Comparison of ENCODE assay signal across 8 cellular contexts in genomic region chr5:176610430-176610763, GRCh38. TPM values are rescaled to one million over a fixed set of nuclear protein-coding genes. Genes with fewer than 3 reads are reported as not detected.
A peak's percentile ranks its signal among the peaks of the same experiment; 100 is the strongest.
DNase-seq lines count a peak whose midpoint lies in the region; ATAC-seq and TF ChIP-seq lines count a peak whose summit lies in the region.

No MANE protein-coding gene starts in this region.

- no peak overlapping the region for H3K27ac Mint-ChIP-seq in activated naive CD8-positive, alpha-beta T cell treated with anti-CD3 and anti-CD28 coated beads, Interleukin-2, amount 10 ng/mL, durations not matched to agents 7 days and 5 days

- peak overlapping the region; percentile 60 for H3K4me3 ChIP-seq in lung

- ATAC-seq in HG03064 (IDR thresholded peaks at IDR 0.05; ENCODE audit: low read depth, unreplicated experiment) (peak; percentile 24), lung (ENCODE audit: insufficient read depth, low FRiP score) (no peak)
- no peak for ATAC-seq in activated naive CD8-positive, alpha-beta T cell treated with anti-CD3 and anti-CD28 coated beads, Interleukin-2, amount 10 ng/mL, durations not matched to agents 7 days and 5 days (ENCODE audit: low read depth)

- peaks cover 8% of the 10 kb centered on the region for H3K4me1 Mint-ChIP-seq in activated naive CD8-positive, alpha-beta T cell treated with anti-CD3 and anti-CD28 coated beads, Interleukin-2, amount 10 ng/mL, durations not matched to agents 7 days and 5 days

- H3K4me3 Mint-ChIP-seq in activated naive CD8-positive, alpha-beta T cell treated with anti-CD3 and anti-CD28 coated beads, Interleukin-2, amount 10 ng/mL, durations not matched to agents 7 days and 5 days = peak overlapping the region; percentile 68

- H3K27me3 ChIP-seq in lung (ENCODE audit: control insufficient read depth, insufficient read depth) = no peaks in the 10 kb centered on the region

- peaks cover 0 to 5% of the 10 kb centered on the region in 2 donors for H3K9me3 ChIP-seq in lung (ENCODE audit: control insufficient read depth in 2 of 2, insufficient read depth in 1 of 2, low read length in 1 of 2)

- 3 to 4% methylated on average over 21 to 31 of the region's 31 CpGs for WGBS in lung, 2 donors

- no peaks in the 10 kb centered on the region for H3K36me3 Mint-ChIP-seq in activated naive CD8-positive, alpha-beta T cell treated with anti-CD3 and anti-CD28 coated beads, Interleukin-2, amount 10 ng/mL, durations not matched to agents 7 days and 5 days

- no peak for TF ChIP-seq CTCF in lung (IDR thresholded peaks at IDR 0.05; ENCODE audit: control extremely low read depth, extremely low read depth)

- H3K36me3 ChIP-seq in lung (ENCODE audit: control insufficient read depth in 2 of 2, insufficient read depth in 2 of 2, low read length in 2 of 2) = no peaks in the 10 kb centered on the region

- no peaks in the 10 kb centered on the region for H3K9me3 Mint-ChIP-seq in activated naive CD8-positive, alpha-beta T cell treated with anti-CD3 and anti-CD28 coated beads, Interleukin-2, amount 10 ng/mL, durations not matched to agents 7 days and 5 days

- H3K4me1 ChIP-seq in lung (ENCODE audit: control insufficient read depth in 2 of 2, insufficient read depth in 2 of 2, low read length in 2 of 2) = peaks cover 0 to 8% of the 10 kb centered on the region in 2 donors

- peaks cover 36% of the 10 kb centered on the region for H3K27me3 Mint-ChIP-seq in activated naive CD8-positive, alpha-beta T cell treated with anti-CD3 and anti-CD28 coated beads, Interleukin-2, amount 10 ng/mL, durations not matched to agents 7 days and 5 days

- DNase-seq in DMS53 (lab: John Stamatoyannopoulos, UW) = peak; percentile 81
- DNase-seq in DMS53 treated with DMSO at 0.1 percent for 48 hours (lab: John Stamatoyannopoulos, UW; ENCODE audit: unreplicated experiment) = no peak
- DNase-seq in activated naive CD8-positive, alpha-beta T cell treated with anti-CD3 and anti-CD28 coated beads, Interleukin-2, amount 10 ng/mL, durations not matched to agents 7 days and 5 days = no peak
- no peak for DNase-seq in lung (ENCODE audit: low spot score)
- DNase-seq in superior temporal gyrus (ENCODE audit: extremely low spot score) = no peak
- no peak for DNase-seq in activated CD8-positive, alpha-beta memory T cell treated with anti-CD3 and anti-CD28 coated beads, Interleukin-2, amount 50 U/mL, for 48 hours
- no peak for DNase-seq in Ammon's horn (ENCODE audit: low spot score)

- POLR2A ChIA-PET in activated naive CD8-positive, alpha-beta T cell treated with anti-CD3 and anti-CD28 coated beads, Interleukin-2, amount 10 ng/mL, durations not matched to agents 7 days and 5 days (lab: Charles Lee) = no interaction called here

- H3K27ac ChIP-seq in lung (ENCODE audit: low read depth in 1 of 2, low read length in 1 of 2) = no peak overlapping the region

RNA-seq across cellular contexts. Expression of gene GPRIN1, which starts 0.4 kb away (rescaled TPM):
- 1 to 10 TPM; 1.5 to 1.6 TPM for total RNA-seq in activated naive CD8-positive, alpha-beta T cell treated with anti-CD3 and anti-CD28 coated beads, Interleukin-2, amount 10 ng/mL, durations not matched to agents 7 days and 5 days
- 1 to 10 TPM in 1 of 2 donors, under 1 TPM in 1; 0.97 to 1.1 TPM for total RNA-seq in lung
- under 1 TPM; 0.39 to 0.68 TPM for polyA plus RNA-seq in lung

RNA-seq across cellular contexts. Expression of gene SNCB, which starts 19.9 kb away (rescaled TPM):
- total RNA-seq in activated naive CD8-positive, alpha-beta T cell treated with anti-CD3 and anti-CD28 coated beads, Interleukin-2, amount 10 ng/mL, durations not matched to agents 7 days and 5 days = under 1 TPM in 1 of 2 experiments, not detected in 1; 0.28 TPM
- not detected for total RNA-seq in lung
- under 1 TPM in 1 of 2 donors, not detected in 1; 0.02 TPM for polyA plus RNA-seq in lung

RNA-seq across cellular contexts. Expression of gene EIF4E1B, which starts 20.1 kb away (rescaled TPM):
- not detected for total RNA-seq in activated naive CD8-positive, alpha-beta T cell treated with anti-CD3 and anti-CD28 coated beads, Interleukin-2, amount 10 ng/mL, durations not matched to agents 7 days and 5 days
- total RNA-seq in lung = not detected
- not detected for polyA plus RNA-seq in lung

RNA-seq across cellular contexts. Expression of gene TSPAN17, which starts 36.9 kb away (rescaled TPM):
- 10 to 100 TPM; 39.6 to 40.7 TPM for total RNA-seq in activated naive CD8-positive, alpha-beta T cell treated with anti-CD3 and anti-CD28 coated beads, Interleukin-2, amount 10 ng/mL, durations not matched to agents 7 days and 5 days
- 10 to 100 TPM; 14.8 to 37.4 TPM for total RNA-seq in lung
- polyA plus RNA-seq in lung = 10 to 100 TPM; 20.1 to 35.6 TPM
